Comparison of ENCODE assay signal across 11 cellular contexts in genomic region chr11:126790550-126790981, GRCh38.
DNase-seq lines count a peak whose midpoint lies in the region; ATAC-seq, FAIRE-seq and TF ChIP-seq lines count a peak whose summit lies in the region.
"Had no signal": no experiment of that assay in that cellular context is flagged by ENCODE, and none has a peak within 500 bp of the region (broad histone marks: within the 10 kb centered on the region; RNA-seq: fewer than 3 reads in every experiment).

No MANE protein-coding gene starts in this region.

- peak overlapping the region; percentile 15; the same call in 1 of the 2 replicates for H3K4me3 Mint-ChIP-seq in HFFc6
- H3K4me3 Mint-ChIP-seq: brain had no signal

- H3K4me1 Mint-ChIP-seq in HFFc6 (ENCODE audit: low read depth), result peaks cover 45% of the 10 kb centered on the region

- H3K4me1 ChIP-seq in K562 (replicated peaks in 1 of 2; ENCODE audit: control insufficient read depth in 2 of 2, insufficient read depth in 2 of 2, low read length in 2 of 2), result no peaks in the 10 kb centered on the region

- H3K4me3 ChIP-seq in AG04449 (ENCODE audit: low read depth, low read length) (no peak overlapping the region), K562 (no peak overlapping the region)
- H3K4me3 ChIP-seq: ovary had no signal

- H3K9ac ChIP-seq in K562 (ENCODE audit: insufficient read depth in 1 of 2, low read depth in 2 of 2, low read length in 2 of 2), result no peak overlapping the region

- H3K79me2 ChIP-seq in K562 (ENCODE audit: control insufficient read depth, insufficient read depth, low read length), result no peaks in the 10 kb centered on the region

- intact Hi-C loops in K562 (cut with micrococcal nuclease), result no loop called here

- 0 out of 2 replicates have a peak, but pooled peaks cover 4% of the 10 kb centered on the region for H4K20me1 ChIP-seq in K562 (replicated peaks; ENCODE audit: control insufficient read depth, insufficient read depth, low read length)

- peak; percentile 55 for TF ChIP-seq CTCF in AG04449 (IDR thresholded peaks at IDR 0.05; ENCODE audit: insufficient read depth, low read length, missing control alignments)
- peak; percentile 78 for TF ChIP-seq CTCF in HFFc6 (IDR thresholded peaks at IDR 0.05)
- TF ChIP-seq CTCF in K562 (IDR thresholded peaks at IDR 0.05 in 2 of 3, conservative IDR thresholded peaks at IDR 0.05 in 1 of 3; ENCODE audit: insufficient read depth in 2 of 3, low read depth in 1 of 3, low read length in 3 of 3), result no peak
- no peak for TF ChIP-seq CTCF in RWPE1 (conservative IDR thresholded peaks at IDR 0.05; ENCODE audit: low read depth)

- peaks cover 1% of the 10 kb centered on the region for H3K27me3 Mint-ChIP-seq in HFFc6 (ENCODE audit: insufficient read depth)

- no peak overlapping the region for H3K4me2 ChIP-seq in K562 (ENCODE audit: insufficient read depth, low read length)

- TF ChIP-seq RAD21 in K562 (CRISPR knock-in tag; conservative IDR thresholded peaks at IDR 0.05 in 1 of 2, IDR thresholded peaks at IDR 0.05 in 1 of 2), result no peak

- H3K9me3 Mint-ChIP-seq in HFFc6, result no peaks in the 10 kb centered on the region
- H3K9me3 Mint-ChIP-seq: brain had no signal

- POLR2A ChIA-PET in AG04449 (lab: Yijun Ruan, JAX) (interaction anchor here (0.6 to 1.0 kb wide), 2 partner anchors 15 to 140 kb away, joined by 3 to 5 read pairs; no protein-coding TSS in a partner anchor), K562 (lab: Yijun Ruan, JAX) (no interaction called here), RWPE1 (lab: Yijun Ruan, JAX; ENCODE audit: low non-redundant PET) (no interaction called here)

- H3K27ac Mint-ChIP-seq in HFFc6, result peak overlapping the region; percentile 94

- no peaks in the 10 kb centered on the region for H3K9me1 ChIP-seq in K562 (ENCODE audit: control insufficient read depth, insufficient read depth, low read length)

- no peaks in the 10 kb centered on the region for H3K36me3 ChIP-seq in K562 (ENCODE audit: control insufficient read depth, insufficient read depth, low read length)
- H3K36me3 ChIP-seq: ovary had no signal

- 2% methylated on average over 9 of the region's 9 CpGs for WGBS in K562 (ENCODE audit: insufficient coverage, low coverage, missing lambda C conversion rate)

- CTCF ChIA-PET in AG04449 (lab: Yijun Ruan, JAX), result interaction anchor here (0.7 to 3.5 kb wide), 17 partner anchors 9 to 210 kb away, joined by 3 to 22 read pairs (median 4); partner anchors contain the start of gene KIRREL3
- CTCF ChIA-PET in K562 (lab: Yijun Ruan, JAX; ENCODE audit: low intra/inter-chr PET ratio), result no interaction called here
- CTCF ChIA-PET in RWPE1 (lab: Yijun Ruan, JAX), result no interaction called here

- no peak for FAIRE-seq in K562 (lab: Jason Lieb, UNC)

- in situ Hi-C loops in K562 (cut with MboI), result no loop called here

- BruUV-seq in K562 (replicated peaks; lab: Mats Ljungman, UMichigan), result no TSS peak

- no peak for TF ChIP-seq POLR2A in K562 (conservative IDR thresholded peaks at IDR 0.05)

- no peak overlapping the region for H3K27ac ChIP-seq in K562 (ENCODE audit: extremely low read depth, low read depth, low read length)
- H3K27ac ChIP-seq in RWPE1, result no peak overlapping the region
- H3K27ac ChIP-seq: ovary had no signal

- H3K36me3 Mint-ChIP-seq in HFFc6 (ENCODE audit: low read depth), result peaks cover 4% of the 10 kb centered on the region
- H3K36me3 Mint-ChIP-seq: brain had no signal

- H3K27me3 ChIP-seq in K562 (ENCODE audit: control insufficient read depth in 2 of 2, insufficient read depth in 2 of 2, low read length in 2 of 2), result peaks cover 0 to 9% of the 10 kb centered on the region in 2 experiments; a peak in 1 of 5 replicates
- H3K27me3 ChIP-seq: ovary had no signal

- TF ChIP-seq EP300 in K562 (IDR thresholded peaks at IDR 0.05; ENCODE audit: low read length), result no peak

- H3K9me3 ChIP-seq in K562 (replicated peaks; ENCODE audit: control insufficient read depth, insufficient read depth, low read depth, low read length), result no peaks in the 10 kb centered on the region
- H3K9me3 ChIP-seq: ovary had no signal

- DNase-seq in AG04449 (ENCODE audit: low read depth, low spot score) (peak; percentile 77), HFFc6 (peak; percentile 93), K562 (ENCODE audit: extremely low read depth in 1 of 4, low spot score in 3 of 4) (peak in 1 of 4 experiments; percentile 2), islet precursor cell (peak; percentile 83), HPDE6-E6E7 (ENCODE audit: extremely low spot score) (no peak), RWPE1 (ENCODE audit: low spot score) (no peak), NOMO-1 (lab: John Stamatoyannopoulos, UW; ENCODE audit: unreplicated experiment in 2 of 2) (no peak), DMS79 (lab: John Stamatoyannopoulos, UW) (no peak)
- DNase-seq: activated CD8-positive, alpha-beta memory T cell treated with anti-CD3 and anti-CD28 coated beads for 24 hours; ovary had no signal

- peak; percentile 43; the same call in 2 of the 3 replicates for ATAC-seq in K562

- no peak overlapping the region for H2AFZ ChIP-seq in K562 (ENCODE audit: low read depth, low read length)

TF ChIP-seq in K562, 482 proteins besides CTCF, POLR2A, EP300 and RAD21 (continues in another document):
- TF ChIP-seq MTA1 (IDR thresholded peaks at IDR 0.05; ENCODE audit: borderline replicate concordance) (no peak), REST (CRISPR knock-in tag; IDR thresholded peaks at IDR 0.05; ENCODE audit: low read depth) (no peak), HDAC2 (IDR thresholded peaks at IDR 0.05) (no peak), SP2 (IDR thresholded peaks at IDR 0.05; ENCODE audit: extremely low read depth, low read depth, low read length, poor library complexity, severe bottlenecking) (no peak), NFE2 (IDR thresholded peaks at IDR 0.05; ENCODE audit: low read depth) (no peak), TCF15 (CRISPR knock-in tag; IDR thresholded peaks at IDR 0.05) (no peak)

Comparison
In these comparisons a context has a peak if more than half of its experiments do, and no peak if none do; other contexts are left out.
1. DNase-seq: peak in AG04449 (single experiment), HFFc6 (single experiment) and islet precursor cell (single experiment); none in HPDE6-E6E7 (single experiment), RWPE1 (single experiment), NOMO-1 (0 of 2) and DMS79 (single experiment).
2. CTCF ChIP-seq: peak in AG04449 (single experiment) and HFFc6 (single experiment); none in K562 (0 of 3) and RWPE1 (single experiment).